ENCODE assay signal across 10 cellular contexts in the genomic region with DNA sequence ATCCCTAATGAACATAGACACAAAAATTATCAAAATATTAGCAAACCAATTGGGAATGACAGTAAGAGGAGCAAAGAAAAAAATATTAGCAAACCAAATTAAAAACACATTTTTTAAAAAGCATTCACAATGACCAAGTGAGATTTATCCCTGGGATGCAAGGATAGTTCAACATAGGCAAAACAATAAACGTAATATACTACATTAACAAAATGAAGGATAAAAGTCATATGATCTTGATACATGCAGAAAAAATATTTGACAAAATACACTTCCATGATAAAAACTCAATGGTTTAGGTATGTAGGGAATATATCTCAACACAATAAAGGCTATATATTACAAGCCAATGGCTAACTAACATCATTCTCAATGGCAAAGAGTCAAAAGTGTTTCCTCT.
"Had no signal": no experiment of that assay in that cellular context is flagged by ENCODE, and none has a peak within 500 bp of the region (broad histone marks: within the 10 kb centered on the region; RNA-seq: fewer than 3 reads in every experiment).

No MANE protein-coding gene starts in this region.

- H2AFZ ChIP-seq: GM23248, GM23338 had no signal

- H3K27ac Mint-ChIP-seq: GM23338, H9, HFFc6 had no signal

- H3K4me1 ChIP-seq: HAP-1 had no signal

- H3K4me3 ChIP-seq: GM23248, GM23338, HAP-1 had no signal

- H3K9me3 ChIP-seq: HAP-1 had no signal

- H3K36me3 ChIP-seq: HAP-1 had no signal

- DNase-seq: GM23248, GOT3, H7, H9, HCEC 1CT, HFFc6 had no signal

- FAIRE-seq: H1 had no signal

- H3K4me2 ChIP-seq: GM23338 had no signal

- ATAC-seq: GM23338, HCT116 had no signal

- H3K9ac ChIP-seq: GM23248 had no signal

- H3K4me3 Mint-ChIP-seq: GM23338, H9, HFFc6 had no signal

- H3K27ac ChIP-seq: GM23248 had no signal

- H3K9me3 Mint-ChIP-seq: GM23338, H9, HFFc6 had no signal
